1 cellular context compared by ENCODE assay signal in the genomic region with DNA sequence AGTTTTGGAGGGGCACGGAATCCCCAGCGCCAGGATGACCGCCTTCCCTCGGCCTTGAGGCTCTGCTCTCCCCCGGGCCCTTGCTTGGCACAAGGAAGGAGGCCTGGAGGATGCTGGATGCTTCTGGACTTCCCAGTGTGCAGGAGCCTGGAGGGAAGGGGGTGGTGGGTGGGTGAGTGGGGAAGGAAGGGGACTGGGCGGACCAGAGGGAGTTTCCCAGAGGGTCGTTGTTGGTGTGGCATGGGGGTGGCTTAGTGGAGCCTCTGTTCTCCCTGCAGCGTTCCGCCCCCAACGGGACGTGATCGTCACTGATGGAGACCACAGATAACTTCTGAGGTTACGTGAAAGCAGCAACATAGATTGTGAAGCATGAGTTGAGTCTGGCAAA.
TF ChIP-seq lines count a peak whose summit lies in the region.

No MANE protein-coding gene starts in this region.

TF ChIP-seq in HEK293, 187 proteins besides CTCF, POLR2A, EP300 and RAD21 (continued from another document):
- peak; percentile 83 for TF ChIP-seq ZFHX2 (tag by site-specific recombination; conservative IDR thresholded peaks at IDR 0.05)
- no peak for TF ChIP-seq ZNF785 (tag by site-specific recombination; IDR thresholded peaks at IDR 0.05)
- TF ChIP-seq, protein P1, sequence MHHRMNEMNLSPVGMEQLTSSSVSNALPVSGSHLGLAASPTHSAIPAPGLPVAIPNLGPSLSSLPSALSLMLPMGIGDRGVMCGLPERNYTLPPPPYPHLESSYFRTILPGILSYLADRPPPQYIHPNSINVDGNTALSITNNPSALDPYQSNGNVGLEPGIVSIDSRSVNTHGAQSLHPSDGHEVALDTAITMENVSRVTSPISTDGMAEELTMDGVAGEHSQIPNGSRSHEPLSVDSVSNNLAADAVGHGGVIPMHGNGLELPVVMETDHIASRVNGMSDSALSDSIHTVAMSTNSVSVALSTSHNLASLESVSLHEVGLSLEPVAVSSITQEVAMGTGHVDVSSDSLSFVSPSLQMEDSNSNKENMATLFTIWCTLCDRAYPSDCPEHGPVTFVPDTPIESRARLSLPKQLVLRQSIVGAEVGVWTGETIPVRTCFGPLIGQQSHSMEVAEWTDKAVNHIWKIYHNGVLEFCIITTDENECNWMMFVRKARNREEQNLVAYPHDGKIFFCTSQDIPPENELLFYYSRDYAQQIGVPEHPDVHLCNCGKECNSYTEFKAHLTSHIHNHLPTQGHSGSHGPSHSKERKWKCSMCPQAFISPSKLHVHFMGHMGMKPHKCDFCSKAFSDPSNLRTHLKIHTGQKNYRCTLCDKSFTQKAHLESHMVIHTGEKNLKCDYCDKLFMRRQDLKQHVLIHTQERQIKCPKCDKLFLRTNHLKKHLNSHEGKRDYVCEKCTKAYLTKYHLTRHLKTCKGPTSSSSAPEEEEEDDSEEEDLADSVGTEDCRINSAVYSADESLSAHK (tag by site-specific recombination; IDR thresholded peaks at IDR 0.05): no peak
- TF ChIP-seq, protein P2, sequence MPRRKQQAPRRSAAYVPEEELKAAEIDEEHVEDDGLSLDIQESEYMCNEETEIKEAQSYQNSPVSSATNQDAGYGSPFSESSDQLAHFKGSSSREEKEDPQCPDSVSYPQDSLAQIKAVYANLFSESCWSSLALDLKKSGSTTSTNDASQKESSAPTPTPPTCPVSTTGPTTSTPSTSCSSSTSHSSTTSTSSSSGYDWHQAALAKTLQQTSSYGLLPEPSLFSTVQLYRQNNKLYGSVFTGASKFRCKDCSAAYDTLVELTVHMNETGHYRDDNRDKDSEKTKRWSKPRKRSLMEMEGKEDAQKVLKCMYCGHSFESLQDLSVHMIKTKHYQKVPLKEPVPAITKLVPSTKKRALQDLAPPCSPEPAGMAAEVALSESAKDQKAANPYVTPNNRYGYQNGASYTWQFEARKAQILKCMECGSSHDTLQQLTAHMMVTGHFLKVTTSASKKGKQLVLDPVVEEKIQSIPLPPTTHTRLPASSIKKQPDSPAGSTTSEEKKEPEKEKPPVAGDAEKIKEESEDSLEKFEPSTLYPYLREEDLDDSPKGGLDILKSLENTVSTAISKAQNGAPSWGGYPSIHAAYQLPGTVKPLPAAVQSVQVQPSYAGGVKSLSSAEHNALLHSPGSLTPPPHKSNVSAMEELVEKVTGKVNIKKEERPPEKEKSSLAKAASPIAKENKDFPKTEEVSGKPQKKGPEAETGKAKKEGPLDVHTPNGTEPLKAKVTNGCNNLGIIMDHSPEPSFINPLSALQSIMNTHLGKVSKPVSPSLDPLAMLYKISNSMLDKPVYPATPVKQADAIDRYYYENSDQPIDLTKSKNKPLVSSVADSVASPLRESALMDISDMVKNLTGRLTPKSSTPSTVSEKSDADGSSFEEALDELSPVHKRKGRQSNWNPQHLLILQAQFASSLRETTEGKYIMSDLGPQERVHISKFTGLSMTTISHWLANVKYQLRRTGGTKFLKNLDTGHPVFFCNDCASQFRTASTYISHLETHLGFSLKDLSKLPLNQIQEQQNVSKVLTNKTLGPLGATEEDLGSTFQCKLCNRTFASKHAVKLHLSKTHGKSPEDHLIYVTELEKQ (tag by site-specific recombination; IDR thresholded peaks at IDR 0.05; ENCODE audit: borderline replicate concordance): no peak
- no peak for TF ChIP-seq ZNF23 (tag by site-specific recombination; IDR thresholded peaks at IDR 0.05; ENCODE audit: borderline replicate concordance)
- TF ChIP-seq ZNF423 (tag by site-specific recombination; IDR thresholded peaks at IDR 0.05): no peak
- TF ChIP-seq ZNF114 (tag by site-specific recombination; IDR thresholded peaks at IDR 0.05): no peak
- TF ChIP-seq, protein P3, sequence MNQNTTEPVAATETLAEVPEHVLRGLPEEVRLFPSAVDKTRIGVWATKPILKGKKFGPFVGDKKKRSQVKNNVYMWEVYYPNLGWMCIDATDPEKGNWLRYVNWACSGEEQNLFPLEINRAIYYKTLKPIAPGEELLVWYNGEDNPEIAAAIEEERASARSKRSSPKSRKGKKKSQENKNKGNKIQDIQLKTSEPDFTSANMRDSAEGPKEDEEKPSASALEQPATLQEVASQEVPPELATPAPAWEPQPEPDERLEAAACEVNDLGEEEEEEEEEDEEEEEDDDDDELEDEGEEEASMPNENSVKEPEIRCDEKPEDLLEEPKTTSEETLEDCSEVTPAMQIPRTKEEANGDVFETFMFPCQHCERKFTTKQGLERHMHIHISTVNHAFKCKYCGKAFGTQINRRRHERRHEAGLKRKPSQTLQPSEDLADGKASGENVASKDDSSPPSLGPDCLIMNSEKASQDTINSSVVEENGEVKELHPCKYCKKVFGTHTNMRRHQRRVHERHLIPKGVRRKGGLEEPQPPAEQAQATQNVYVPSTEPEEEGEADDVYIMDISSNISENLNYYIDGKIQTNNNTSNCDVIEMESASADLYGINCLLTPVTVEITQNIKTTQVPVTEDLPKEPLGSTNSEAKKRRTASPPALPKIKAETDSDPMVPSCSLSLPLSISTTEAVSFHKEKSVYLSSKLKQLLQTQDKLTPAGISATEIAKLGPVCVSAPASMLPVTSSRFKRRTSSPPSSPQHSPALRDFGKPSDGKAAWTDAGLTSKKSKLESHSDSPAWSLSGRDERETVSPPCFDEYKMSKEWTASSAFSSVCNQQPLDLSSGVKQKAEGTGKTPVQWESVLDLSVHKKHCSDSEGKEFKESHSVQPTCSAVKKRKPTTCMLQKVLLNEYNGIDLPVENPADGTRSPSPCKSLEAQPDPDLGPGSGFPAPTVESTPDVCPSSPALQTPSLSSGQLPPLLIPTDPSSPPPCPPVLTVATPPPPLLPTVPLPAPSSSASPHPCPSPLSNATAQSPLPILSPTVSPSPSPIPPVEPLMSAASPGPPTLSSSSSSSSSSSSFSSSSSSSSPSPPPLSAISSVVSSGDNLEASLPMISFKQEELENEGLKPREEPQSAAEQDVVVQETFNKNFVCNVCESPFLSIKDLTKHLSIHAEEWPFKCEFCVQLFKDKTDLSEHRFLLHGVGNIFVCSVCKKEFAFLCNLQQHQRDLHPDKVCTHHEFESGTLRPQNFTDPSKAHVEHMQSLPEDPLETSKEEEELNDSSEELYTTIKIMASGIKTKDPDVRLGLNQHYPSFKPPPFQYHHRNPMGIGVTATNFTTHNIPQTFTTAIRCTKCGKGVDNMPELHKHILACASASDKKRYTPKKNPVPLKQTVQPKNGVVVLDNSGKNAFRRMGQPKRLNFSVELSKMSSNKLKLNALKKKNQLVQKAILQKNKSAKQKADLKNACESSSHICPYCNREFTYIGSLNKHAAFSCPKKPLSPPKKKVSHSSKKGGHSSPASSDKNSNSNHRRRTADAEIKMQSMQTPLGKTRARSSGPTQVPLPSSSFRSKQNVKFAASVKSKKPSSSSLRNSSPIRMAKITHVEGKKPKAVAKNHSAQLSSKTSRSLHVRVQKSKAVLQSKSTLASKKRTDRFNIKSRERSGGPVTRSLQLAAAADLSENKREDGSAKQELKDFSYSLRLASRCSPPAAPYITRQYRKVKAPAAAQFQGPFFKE (tag by site-specific recombination; IDR thresholded peaks at IDR 0.05; ENCODE audit: borderline replicate concordance): no peak
